In the genomic region with DNA sequence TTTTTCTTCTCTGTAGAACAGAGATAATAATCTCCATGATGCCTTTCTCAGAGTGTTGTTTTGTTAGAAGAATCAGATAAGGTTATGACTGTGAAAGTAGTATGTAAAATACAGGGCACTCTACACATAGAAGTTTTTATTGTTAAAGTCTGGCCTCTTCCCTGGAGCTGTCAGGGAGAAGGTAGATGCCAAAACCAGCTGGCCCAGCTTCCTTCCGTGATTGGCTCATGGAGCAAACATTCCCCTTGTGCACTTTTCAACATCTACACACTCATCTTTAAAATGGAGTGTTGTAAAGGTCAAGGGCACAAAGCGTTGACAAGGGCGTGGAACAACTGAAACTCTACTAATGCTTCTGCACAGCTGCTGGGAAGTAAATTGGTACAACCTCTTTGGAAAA, we compare ENCODE assay signal across 1 cellular context.
TF ChIP-seq lines count a peak whose summit lies in the region.

No MANE protein-coding gene starts in this region.

TF ChIP-seq in K562, 482 proteins besides CTCF, POLR2A, EP300 and RAD21:
- no peak for TF ChIP-seq PATZ1 (CRISPR knock-in tag; IDR thresholded peaks at IDR 0.05; ENCODE audit: borderline replicate concordance)
- TF ChIP-seq ESRRA (IDR thresholded peaks at IDR 0.05; ENCODE audit: borderline replicate concordance, low read depth), result peak; percentile 52; the same call in 1 of the 2 replicates
